13 cellular contexts compared by ENCODE assay signal in the genomic region with DNA sequence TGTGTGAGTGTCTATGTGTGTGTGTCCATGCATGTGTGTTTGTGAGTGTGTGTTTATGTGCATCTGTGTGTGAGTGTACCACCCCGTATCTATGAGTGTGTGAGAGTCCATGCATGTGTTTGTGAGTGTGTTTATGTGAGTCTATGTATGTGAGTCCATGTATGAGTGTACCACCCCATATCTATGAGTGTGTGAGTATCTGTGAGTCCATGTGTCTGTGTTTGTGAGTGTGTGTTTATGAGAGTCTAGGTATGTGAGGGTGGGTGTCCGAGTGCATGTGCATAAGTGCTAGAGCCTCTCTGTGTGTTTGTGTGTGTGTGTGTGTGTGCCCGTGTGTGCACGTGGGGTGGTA.
"Had no signal": no experiment of that assay in that cellular context is flagged by ENCODE, and none has a peak within 500 bp of the region (broad histone marks: within the 10 kb centered on the region; RNA-seq: fewer than 3 reads in every experiment).

No MANE protein-coding gene starts in this region.

- H3K36me3 ChIP-seq: adrenal gland, gastrocnemius medialis had no signal

- ATAC-seq: body of pancreas, gastrocnemius medialis had no signal

- H3K4me3 ChIP-seq: adrenal gland, body of pancreas, coronary artery, gastrocnemius medialis, heart right ventricle had no signal

- H3K27me3 ChIP-seq: adrenal gland, body of pancreas, heart right ventricle, left lung had no signal

- DNase-seq: activated CD4-positive, alpha-beta T cell treated with anti-CD3 and anti-CD28 coated beads for 1 hour; activated CD8-positive, alpha-beta memory T cell treated with anti-CD3 and anti-CD28 coated beads, Interleukin-2, amount 50 U/mL, for 48 hours; activated naive CD4-positive, alpha-beta T cell treated with anti-CD3 and anti-CD28 coated beads for 36 hours; effector CD4-positive, alpha-beta T cell; mesenchymal stem cell had no signal

- H3K27ac ChIP-seq: body of pancreas, gastrocnemius medialis had no signal

- H3K4me1 ChIP-seq: adrenal gland, body of pancreas, gastrocnemius medialis had no signal

- H3K27me3 Mint-ChIP-seq: activated CD4-positive, alpha-beta memory T cell treated with anti-CD3 and anti-CD28 coated beads, Interleukin-2, amount 10 ng/mL, durations not matched to agents 7 days and 5 days had no signal

- H3K27ac Mint-ChIP-seq: activated CD4-positive, alpha-beta memory T cell treated with anti-CD3 and anti-CD28 coated beads, Interleukin-2, amount 10 ng/mL, durations not matched to agents 7 days and 5 days; activated naive CD4-positive, alpha-beta T cell treated with anti-CD3 and anti-CD28 coated beads for 36 hours had no signal

- H3K4me3 Mint-ChIP-seq: activated CD4-positive, alpha-beta memory T cell treated with anti-CD3 and anti-CD28 coated beads, Interleukin-2, amount 10 ng/mL, durations not matched to agents 7 days and 5 days; activated naive CD4-positive, alpha-beta T cell treated with anti-CD3 and anti-CD28 coated beads for 36 hours; nephron had no signal

- H3K9me3 ChIP-seq: adrenal gland, body of pancreas, gastrocnemius medialis, heart right ventricle, left lung had no signal

- H3K9me3 Mint-ChIP-seq: activated CD4-positive, alpha-beta memory T cell treated with anti-CD3 and anti-CD28 coated beads, Interleukin-2, amount 10 ng/mL, durations not matched to agents 7 days and 5 days; activated naive CD4-positive, alpha-beta T cell treated with anti-CD3 and anti-CD28 coated beads for 36 hours; nephron had no signal
